Comparison of ENCODE assay signal across 2 cellular contexts in genomic region chr1:17045623-17046022, GRCh38.
TF ChIP-seq lines count a peak whose summit lies in the region.

No MANE protein-coding gene starts in this region.

TF ChIP-seq in A549, 52 proteins besides CTCF, POLR2A, EP300 and RAD21:
- TF ChIP-seq CHD4 (IDR thresholded peaks at IDR 0.05; ENCODE audit: borderline replicate concordance), result no peak
- no peak for TF ChIP-seq RNF2 (IDR thresholded peaks at IDR 0.05; ENCODE audit: borderline replicate concordance, low read depth)
- no peak for TF ChIP-seq EHMT2 (IDR thresholded peaks at IDR 0.05; ENCODE audit: low read depth)
- no peak for TF ChIP-seq BHLHE40 (IDR thresholded peaks at IDR 0.05; ENCODE audit: low read depth, low read length)
- TF ChIP-seq RCOR1 (IDR thresholded peaks at IDR 0.05; ENCODE audit: low read depth, low read length), result no peak
- no peak for TF ChIP-seq FOSB (CRISPR knock-in tag; IDR thresholded peaks at IDR 0.05)
- no peak for TF ChIP-seq REST (IDR thresholded peaks at IDR 0.05)
- TF ChIP-seq, protein P1, sequence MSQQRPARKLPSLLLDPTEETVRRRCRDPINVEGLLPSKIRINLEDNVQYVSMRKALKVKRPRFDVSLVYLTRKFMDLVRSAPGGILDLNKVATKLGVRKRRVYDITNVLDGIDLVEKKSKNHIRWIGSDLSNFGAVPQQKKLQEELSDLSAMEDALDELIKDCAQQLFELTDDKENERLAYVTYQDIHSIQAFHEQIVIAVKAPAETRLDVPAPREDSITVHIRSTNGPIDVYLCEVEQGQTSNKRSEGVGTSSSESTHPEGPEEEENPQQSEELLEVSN (IDR thresholded peaks at IDR 0.05; ENCODE audit: borderline replicate concordance, low read depth), result no peak
- TF ChIP-seq, protein P2, sequence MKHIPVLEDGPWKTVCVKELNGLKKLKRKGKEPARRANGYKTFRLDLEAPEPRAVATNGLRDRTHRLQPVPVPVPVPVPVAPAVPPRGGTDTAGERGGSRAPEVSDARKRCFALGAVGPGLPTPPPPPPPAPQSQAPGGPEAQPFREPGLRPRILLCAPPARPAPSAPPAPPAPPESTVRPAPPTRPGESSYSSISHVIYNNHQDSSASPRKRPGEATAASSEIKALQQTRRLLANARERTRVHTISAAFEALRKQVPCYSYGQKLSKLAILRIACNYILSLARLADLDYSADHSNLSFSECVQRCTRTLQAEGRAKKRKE (CRISPR knock-in tag; IDR thresholded peaks at IDR 0.05; ENCODE audit: low read depth), result no peak
- TF ChIP-seq ZC3H11A (IDR thresholded peaks at IDR 0.05), result no peak
- no peak for TF ChIP-seq SMC3 (IDR thresholded peaks at IDR 0.05)
- TF ChIP-seq, protein P3, sequence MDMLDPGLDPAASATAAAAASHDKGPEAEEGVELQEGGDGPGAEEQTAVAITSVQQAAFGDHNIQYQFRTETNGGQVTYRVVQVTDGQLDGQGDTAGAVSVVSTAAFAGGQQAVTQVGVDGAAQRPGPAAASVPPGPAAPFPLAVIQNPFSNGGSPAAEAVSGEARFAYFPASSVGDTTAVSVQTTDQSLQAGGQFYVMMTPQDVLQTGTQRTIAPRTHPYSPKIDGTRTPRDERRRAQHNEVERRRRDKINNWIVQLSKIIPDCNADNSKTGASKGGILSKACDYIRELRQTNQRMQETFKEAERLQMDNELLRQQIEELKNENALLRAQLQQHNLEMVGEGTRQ (IDR thresholded peaks at IDR 0.05), result no peak
- no peak for TF ChIP-seq MAFK (IDR thresholded peaks at IDR 0.05; ENCODE audit: partially characterized antibody)
- TF ChIP-seq, protein P4, sequence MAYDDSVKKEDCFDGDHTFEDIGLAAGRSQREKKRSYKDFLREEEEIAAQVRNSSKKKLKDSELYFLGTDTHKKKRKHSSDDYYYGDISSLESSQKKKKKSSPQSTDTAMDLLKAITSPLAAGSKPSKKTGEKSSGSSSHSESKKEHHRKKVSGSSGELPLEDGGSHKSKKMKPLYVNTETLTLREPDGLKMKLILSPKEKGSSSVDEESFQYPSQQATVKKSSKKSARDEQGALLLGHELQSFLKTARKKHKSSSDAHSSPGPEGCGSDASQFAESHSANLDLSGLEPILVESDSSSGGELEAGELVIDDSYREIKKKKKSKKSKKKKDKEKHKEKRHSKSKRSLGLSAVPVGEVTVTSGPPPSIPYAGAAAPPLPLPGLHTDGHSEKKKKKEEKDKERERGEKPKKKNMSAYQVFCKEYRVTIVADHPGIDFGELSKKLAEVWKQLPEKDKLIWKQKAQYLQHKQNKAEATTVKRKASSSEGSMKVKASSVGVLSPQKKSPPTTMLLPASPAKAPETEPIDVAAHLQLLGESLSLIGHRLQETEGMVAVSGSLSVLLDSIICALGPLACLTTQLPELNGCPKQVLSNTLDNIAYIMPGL (CRISPR knock-in tag; IDR thresholded peaks at IDR 0.05; ENCODE audit: borderline replicate concordance), result no peak

TF ChIP-seq in IMR-90, 13 proteins besides CTCF, POLR2A, EP300 and RAD21:
- TF ChIP-seq CHD1 (IDR thresholded peaks at IDR 0.05; ENCODE audit: low read depth, low read length) (no peak), RCOR1 (IDR thresholded peaks at IDR 0.05; ENCODE audit: insufficient replicate concordance, low read length) (no peak), SMC3 (IDR thresholded peaks at IDR 0.05; ENCODE audit: low read depth, low read length) (no peak), FOS (IDR thresholded peaks at IDR 0.05; ENCODE audit: low read depth, low read length) (no peak), MAFK (IDR thresholded peaks at IDR 0.05; ENCODE audit: low read depth, low read length) (no peak), NFE2L2 (IDR thresholded peaks at IDR 0.05; ENCODE audit: low read depth, low read length) (no peak), MAZ (IDR thresholded peaks at IDR 0.05; ENCODE audit: borderline replicate concordance, low read depth, low read length) (no peak), BHLHE40 (IDR thresholded peaks at IDR 0.05; ENCODE audit: low read depth, low read length) (no peak), MXI1 (IDR thresholded peaks at IDR 0.05; ENCODE audit: borderline replicate concordance, low read depth, low read length) (no peak), RFX5 (IDR thresholded peaks at IDR 0.05; ENCODE audit: low read depth, low read length) (no peak), CEBPB (IDR thresholded peaks at IDR 0.05; ENCODE audit: low read depth, low read length) (no peak)
- TF ChIP-seq, protein P3 (IDR thresholded peaks at IDR 0.05; ENCODE audit: low read depth, low read length), result no peak
- TF ChIP-seq, protein P5, sequence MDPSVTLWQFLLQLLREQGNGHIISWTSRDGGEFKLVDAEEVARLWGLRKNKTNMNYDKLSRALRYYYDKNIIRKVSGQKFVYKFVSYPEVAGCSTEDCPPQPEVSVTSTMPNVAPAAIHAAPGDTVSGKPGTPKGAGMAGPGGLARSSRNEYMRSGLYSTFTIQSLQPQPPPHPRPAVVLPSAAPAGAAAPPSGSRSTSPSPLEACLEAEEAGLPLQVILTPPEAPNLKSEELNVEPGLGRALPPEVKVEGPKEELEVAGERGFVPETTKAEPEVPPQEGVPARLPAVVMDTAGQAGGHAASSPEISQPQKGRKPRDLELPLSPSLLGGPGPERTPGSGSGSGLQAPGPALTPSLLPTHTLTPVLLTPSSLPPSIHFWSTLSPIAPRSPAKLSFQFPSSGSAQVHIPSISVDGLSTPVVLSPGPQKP (IDR thresholded peaks at IDR 0.05; ENCODE audit: borderline replicate concordance, low read depth, low read length), result no peak
